In the genomic region with DNA sequence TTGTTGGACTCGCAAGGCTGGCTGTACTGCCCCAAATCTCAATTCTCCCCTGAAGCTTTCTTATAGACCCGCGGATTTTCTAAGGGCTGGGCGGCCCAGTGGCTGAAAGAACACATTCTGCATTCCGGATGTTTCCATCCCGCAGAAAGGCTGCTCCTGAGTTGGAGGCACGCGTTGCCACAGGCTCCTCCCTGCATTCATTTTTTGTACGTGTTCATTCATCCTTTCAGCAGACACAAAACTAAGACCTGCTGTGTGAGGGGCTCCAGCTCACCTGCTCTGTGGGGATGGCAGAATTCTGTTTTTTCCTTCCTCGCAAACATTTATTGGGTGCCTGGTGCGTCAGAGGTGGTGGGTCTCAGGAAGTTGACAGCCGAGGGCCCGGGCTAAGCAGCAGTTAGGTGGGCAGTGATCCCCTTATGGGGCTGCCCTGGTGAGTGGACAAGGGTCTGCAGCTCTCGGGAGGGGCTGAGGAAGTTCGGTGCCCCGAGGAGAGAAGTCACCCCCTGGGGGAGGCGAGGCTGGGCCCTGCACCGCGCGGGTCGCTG, we compare ENCODE assay signal across 1 cellular context.
A peak's percentile ranks its signal among the peaks of the same experiment; 100 is the strongest.
TF ChIP-seq lines count a peak whose summit lies in the region.

No MANE protein-coding gene starts in this region.

TF ChIP-seq in HepG2, 621 proteins besides CTCF, POLR2A, EP300 and RAD21 (continued from another document):
- TF ChIP-seq, protein P1, sequence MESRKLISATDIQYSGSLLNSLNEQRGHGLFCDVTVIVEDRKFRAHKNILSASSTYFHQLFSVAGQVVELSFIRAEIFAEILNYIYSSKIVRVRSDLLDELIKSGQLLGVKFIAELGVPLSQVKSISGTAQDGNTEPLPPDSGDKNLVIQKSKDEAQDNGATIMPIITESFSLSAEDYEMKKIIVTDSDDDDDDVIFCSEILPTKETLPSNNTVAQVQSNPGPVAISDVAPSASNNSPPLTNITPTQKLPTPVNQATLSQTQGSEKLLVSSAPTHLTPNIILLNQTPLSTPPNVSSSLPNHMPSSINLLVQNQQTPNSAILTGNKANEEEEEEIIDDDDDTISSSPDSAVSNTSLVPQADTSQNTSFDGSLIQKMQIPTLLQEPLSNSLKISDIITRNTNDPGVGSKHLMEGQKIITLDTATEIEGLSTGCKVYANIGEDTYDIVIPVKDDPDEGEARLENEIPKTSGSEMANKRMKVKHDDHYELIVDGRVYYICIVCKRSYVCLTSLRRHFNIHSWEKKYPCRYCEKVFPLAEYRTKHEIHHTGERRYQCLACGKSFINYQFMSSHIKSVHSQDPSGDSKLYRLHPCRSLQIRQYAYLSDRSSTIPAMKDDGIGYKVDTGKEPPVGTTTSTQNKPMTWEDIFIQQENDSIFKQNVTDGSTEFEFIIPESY (CRISPR knock-in tag; IDR thresholded peaks at IDR 0.05), result 0 out of 2 replicates have a peak, but pooled peaks have one; percentile 72
- TF ChIP-seq, protein P2, sequence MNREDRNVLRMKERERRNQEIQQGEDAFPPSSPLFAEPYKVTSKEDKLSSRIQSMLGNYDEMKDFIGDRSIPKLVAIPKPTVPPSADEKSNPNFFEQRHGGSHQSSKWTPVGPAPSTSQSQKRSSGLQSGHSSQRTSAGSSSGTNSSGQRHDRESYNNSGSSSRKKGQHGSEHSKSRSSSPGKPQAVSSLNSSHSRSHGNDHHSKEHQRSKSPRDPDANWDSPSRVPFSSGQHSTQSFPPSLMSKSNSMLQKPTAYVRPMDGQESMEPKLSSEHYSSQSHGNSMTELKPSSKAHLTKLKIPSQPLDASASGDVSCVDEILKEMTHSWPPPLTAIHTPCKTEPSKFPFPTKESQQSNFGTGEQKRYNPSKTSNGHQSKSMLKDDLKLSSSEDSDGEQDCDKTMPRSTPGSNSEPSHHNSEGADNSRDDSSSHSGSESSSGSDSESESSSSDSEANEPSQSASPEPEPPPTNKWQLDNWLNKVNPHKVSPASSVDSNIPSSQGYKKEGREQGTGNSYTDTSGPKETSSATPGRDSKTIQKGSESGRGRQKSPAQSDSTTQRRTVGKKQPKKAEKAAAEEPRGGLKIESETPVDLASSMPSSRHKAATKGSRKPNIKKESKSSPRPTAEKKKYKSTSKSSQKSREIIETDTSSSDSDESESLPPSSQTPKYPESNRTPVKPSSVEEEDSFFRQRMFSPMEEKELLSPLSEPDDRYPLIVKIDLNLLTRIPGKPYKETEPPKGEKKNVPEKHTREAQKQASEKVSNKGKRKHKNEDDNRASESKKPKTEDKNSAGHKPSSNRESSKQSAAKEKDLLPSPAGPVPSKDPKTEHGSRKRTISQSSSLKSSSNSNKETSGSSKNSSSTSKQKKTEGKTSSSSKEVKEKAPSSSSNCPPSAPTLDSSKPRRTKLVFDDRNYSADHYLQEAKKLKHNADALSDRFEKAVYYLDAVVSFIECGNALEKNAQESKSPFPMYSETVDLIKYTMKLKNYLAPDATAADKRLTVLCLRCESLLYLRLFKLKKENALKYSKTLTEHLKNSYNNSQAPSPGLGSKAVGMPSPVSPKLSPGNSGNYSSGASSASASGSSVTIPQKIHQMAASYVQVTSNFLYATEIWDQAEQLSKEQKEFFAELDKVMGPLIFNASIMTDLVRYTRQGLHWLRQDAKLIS (CRISPR knock-in tag; IDR thresholded peaks at IDR 0.05), result no peak
- TF ChIP-seq ZNF138 (CRISPR knock-in tag; IDR thresholded peaks at IDR 0.05; ENCODE audit: low read depth) (no peak), KMT2A (CRISPR knock-in tag; IDR thresholded peaks at IDR 0.05) (no peak), ARHGAP35 (CRISPR knock-in tag; IDR thresholded peaks at IDR 0.05; ENCODE audit: borderline replicate concordance) (no peak), NFYB (CRISPR knock-in tag; IDR thresholded peaks at IDR 0.05) (no peak), ZSCAN9 (CRISPR knock-in tag; IDR thresholded peaks at IDR 0.05; ENCODE audit: borderline replicate concordance) (no peak), MTA1 (CRISPR knock-in tag; IDR thresholded peaks at IDR 0.05; ENCODE audit: borderline replicate concordance) (0 out of 2 replicates have a peak, but pooled peaks have one; percentile 5), ZNF121 (CRISPR knock-in tag; IDR thresholded peaks at IDR 0.05) (no peak)
- TF ChIP-seq, protein P3, sequence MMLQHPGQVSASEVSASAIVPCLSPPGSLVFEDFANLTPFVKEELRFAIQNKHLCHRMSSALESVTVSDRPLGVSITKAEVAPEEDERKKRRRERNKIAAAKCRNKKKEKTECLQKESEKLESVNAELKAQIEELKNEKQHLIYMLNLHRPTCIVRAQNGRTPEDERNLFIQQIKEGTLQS (CRISPR knock-in tag; IDR thresholded peaks at IDR 0.05), result no peak
- TF ChIP-seq, protein P4, sequence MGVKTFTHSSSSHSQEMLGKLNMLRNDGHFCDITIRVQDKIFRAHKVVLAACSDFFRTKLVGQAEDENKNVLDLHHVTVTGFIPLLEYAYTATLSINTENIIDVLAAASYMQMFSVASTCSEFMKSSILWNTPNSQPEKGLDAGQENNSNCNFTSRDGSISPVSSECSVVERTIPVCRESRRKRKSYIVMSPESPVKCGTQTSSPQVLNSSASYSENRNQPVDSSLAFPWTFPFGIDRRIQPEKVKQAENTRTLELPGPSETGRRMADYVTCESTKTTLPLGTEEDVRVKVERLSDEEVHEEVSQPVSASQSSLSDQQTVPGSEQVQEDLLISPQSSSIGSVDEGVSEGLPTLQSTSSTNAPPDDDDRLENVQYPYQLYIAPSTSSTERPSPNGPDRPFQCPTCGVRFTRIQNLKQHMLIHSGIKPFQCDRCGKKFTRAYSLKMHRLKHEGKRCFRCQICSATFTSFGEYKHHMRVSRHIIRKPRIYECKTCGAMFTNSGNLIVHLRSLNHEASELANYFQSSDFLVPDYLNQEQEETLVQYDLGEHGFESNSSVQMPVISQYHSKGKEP (CRISPR knock-in tag; IDR thresholded peaks at IDR 0.05), result no peak
- TF ChIP-seq, protein P5, sequence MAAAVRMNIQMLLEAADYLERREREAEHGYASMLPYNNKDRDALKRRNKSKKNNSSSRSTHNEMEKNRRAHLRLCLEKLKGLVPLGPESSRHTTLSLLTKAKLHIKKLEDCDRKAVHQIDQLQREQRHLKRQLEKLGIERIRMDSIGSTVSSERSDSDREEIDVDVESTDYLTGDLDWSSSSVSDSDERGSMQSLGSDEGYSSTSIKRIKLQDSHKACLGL (CRISPR knock-in tag; IDR thresholded peaks at IDR 0.05), result no peak
- TF ChIP-seq, protein P6, sequence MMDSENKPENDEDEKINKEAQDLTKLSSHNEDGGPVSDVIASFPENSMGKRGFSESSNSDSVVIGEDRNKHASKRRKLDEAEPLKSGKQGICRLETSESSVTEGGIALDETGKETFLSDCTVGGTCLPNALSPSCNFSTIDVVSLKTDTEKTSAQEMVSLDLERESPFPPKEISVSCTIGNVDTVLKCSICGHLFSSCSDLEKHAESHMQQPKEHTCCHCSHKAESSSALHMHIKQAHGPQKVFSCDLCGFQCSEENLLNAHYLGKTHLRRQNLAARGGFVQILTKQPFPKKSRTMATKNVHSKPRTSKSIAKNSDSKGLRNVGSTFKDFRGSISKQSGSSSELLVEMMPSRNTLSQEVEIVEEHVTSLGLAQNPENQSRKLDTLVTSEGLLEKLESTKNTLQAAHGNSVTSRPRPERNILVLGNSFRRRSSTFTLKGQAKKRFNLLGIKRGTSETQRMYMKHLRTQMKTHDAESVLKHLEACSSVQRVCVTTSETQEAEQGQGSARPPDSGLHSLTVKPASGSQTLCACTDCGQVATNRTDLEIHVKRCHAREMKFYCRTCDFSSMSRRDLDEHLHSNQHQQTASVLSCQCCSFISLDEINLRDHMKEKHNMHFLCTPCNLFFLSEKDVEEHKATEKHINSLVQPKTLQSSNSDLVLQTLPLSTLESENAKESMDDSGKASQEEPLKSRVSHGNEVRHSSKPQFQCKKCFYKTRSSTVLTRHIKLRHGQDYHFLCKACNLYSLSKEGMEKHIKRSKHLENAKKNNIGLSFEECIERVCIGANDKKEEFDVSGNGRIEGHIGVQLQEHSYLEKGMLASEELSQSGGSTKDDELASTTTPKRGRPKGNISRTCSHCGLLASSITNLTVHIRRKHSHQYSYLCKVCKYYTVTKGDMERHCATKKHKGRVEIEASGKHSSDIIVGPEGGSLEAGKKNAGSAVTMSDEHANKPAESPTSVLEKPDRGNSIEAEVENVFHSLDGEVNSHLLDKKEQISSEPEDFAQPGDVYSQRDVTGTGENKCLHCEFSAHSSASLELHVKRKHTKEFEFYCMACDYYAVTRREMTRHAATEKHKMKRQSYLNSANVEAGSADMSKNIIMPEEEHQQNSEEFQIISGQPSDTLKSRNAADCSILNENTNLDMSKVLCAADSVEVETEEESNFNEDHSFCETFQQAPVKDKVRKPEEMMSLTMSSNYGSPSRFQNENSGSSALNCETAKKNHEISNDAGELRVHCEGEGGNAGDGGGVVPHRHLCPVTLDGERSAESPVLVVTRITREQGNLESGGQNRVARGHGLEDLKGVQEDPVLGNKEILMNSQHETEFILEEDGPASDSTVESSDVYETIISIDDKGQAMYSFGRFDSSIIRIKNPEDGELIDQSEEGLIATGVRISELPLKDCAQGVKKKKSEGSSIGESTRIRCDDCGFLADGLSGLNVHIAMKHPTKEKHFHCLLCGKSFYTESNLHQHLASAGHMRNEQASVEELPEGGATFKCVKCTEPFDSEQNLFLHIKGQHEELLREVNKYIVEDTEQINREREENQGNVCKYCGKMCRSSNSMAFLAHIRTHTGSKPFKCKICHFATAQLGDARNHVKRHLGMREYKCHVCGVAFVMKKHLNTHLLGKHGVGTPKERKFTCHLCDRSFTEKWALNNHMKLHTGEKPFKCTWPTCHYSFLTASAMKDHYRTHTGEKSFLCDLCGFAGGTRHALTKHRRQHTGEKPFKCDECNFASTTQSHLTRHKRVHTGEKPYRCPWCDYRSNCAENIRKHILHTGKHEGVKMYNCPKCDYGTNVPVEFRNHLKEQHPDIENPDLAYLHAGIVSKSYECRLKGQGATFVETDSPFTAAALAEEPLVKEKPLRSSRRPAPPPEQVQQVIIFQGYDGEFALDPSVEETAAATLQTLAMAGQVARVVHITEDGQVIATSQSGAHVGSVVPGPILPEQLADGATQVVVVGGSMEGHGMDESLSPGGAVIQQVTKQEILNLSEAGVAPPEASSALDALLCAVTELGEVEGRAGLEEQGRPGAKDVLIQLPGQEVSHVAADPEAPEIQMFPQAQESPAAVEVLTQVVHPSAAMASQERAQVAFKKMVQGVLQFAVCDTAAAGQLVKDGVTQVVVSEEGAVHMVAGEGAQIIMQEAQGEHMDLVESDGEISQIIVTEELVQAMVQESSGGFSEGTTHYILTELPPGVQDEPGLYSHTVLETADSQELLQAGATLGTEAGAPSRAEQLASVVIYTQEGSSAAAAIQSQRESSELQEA (CRISPR knock-in tag; IDR thresholded peaks at IDR 0.05; ENCODE audit: not compliant biosample characterization), result no peak
TF ChIP-seq in HepG2: peak in this region for 2.
